ENCODE assay signal across 10 cellular contexts in genomic region chr13:114115796-114116195, GRCh38. TPM values are rescaled to one million over a fixed set of nuclear protein-coding genes. Genes with fewer than 3 reads are reported as not detected.
DNase-seq lines count a peak whose midpoint lies in the region; ATAC-seq, FAIRE-seq and TF ChIP-seq lines count a peak whose summit lies in the region.
"Had no signal": no experiment of that assay in that cellular context is flagged by ENCODE, and none has a peak within 500 bp of the region (broad histone marks: within the 10 kb centered on the region; RNA-seq: fewer than 3 reads in every experiment).

No MANE protein-coding gene starts in this region.

- POLR2A ChIA-PET in activated B cell treated with CpG ODN at 0.5 μM for 24 hours (lab: Charles Lee) = interaction anchor here (1.4 kb wide), 1 partner anchor 12 kb away, joined by 3 read pairs; no protein-coding TSS in a partner anchor

- H3K9me3 Mint-ChIP-seq in activated B cell treated with CpG ODN at 0.5 μM for 24 hours = no peaks in the 10 kb centered on the region
- H3K9me3 Mint-ChIP-seq in stimulated activated memory B cell treated with anti-CD40 and anti-IgM and Interleukin-4, amounts not matched to agents 10 μg/mL and 1 μg/mL and 100 μg/mL, for 72 hours = no peaks in the 10 kb centered on the region

- peaks cover 45% of the 10 kb centered on the region for H3K4me1 Mint-ChIP-seq in activated B cell treated with CpG ODN at 0.5 μM for 24 hours
- H3K4me1 Mint-ChIP-seq in stimulated activated memory B cell treated with anti-CD40 and anti-IgM and Interleukin-4, amounts not matched to agents 10 μg/mL and 1 μg/mL and 100 μg/mL, for 72 hours = peaks cover 49% of the 10 kb centered on the region

- no peaks in the 10 kb centered on the region for H3K27me3 Mint-ChIP-seq in activated B cell treated with CpG ODN at 0.5 μM for 24 hours
- no peaks in the 10 kb centered on the region for H3K27me3 Mint-ChIP-seq in stimulated activated memory B cell treated with anti-CD40 and anti-IgM and Interleukin-4, amounts not matched to agents 10 μg/mL and 1 μg/mL and 100 μg/mL, for 72 hours

- H3K9me3 ChIP-seq in left lung = no peaks in the 10 kb centered on the region
- H3K9me3 ChIP-seq: adrenal gland had no signal

- no peaks in the 10 kb centered on the region for H3K36me3 ChIP-seq in left lung
- H3K36me3 ChIP-seq: adrenal gland had no signal

- no peak for FAIRE-seq in RCC 7860 (lab: Jason Lieb, UNC)

- no peaks in the 10 kb centered on the region for H3K27me3 ChIP-seq in left lung
- H3K27me3 ChIP-seq: adrenal gland had no signal

- peaks cover 16% of the 10 kb centered on the region for H3K36me3 Mint-ChIP-seq in activated B cell treated with CpG ODN at 0.5 μM for 24 hours (ENCODE audit: low read depth)
- H3K36me3 Mint-ChIP-seq in stimulated activated memory B cell treated with anti-CD40 and anti-IgM and Interleukin-4, amounts not matched to agents 10 μg/mL and 1 μg/mL and 100 μg/mL, for 72 hours = peaks cover 9% of the 10 kb centered on the region

- no peak for ATAC-seq in activated B cell treated with CpG ODN at 0.5 μM for 24 hours (ENCODE audit: low read depth)
- no peak for ATAC-seq in left lung
- no peak for ATAC-seq in stimulated activated memory B cell treated with anti-CD40 and anti-IgM and Interleukin-4, amounts not matched to agents 10 μg/mL and 1 μg/mL and 100 μg/mL, for 72 hours
- no peak for ATAC-seq in HG02884 (IDR thresholded peaks at IDR 0.05; ENCODE audit: unreplicated experiment)

- CTCF ChIA-PET in activated B cell treated with CpG ODN at 0.5 μM for 24 hours (lab: Charles Lee) = no interaction called here

- peak overlapping the region; percentile 24 for H3K4me3 Mint-ChIP-seq in activated B cell treated with CpG ODN at 0.5 μM for 24 hours
- H3K4me3 Mint-ChIP-seq in stimulated activated memory B cell treated with anti-CD40 and anti-IgM and Interleukin-4, amounts not matched to agents 10 μg/mL and 1 μg/mL and 100 μg/mL, for 72 hours = no peak overlapping the region

- TF ChIP-seq CTCF in activated B cell treated with CpG ODN at 0.5 μM for 24 hours (IDR thresholded peaks at IDR 0.05) (no peak), left lung (IDR thresholded peaks at IDR 0.05) (no peak)

- no peak overlapping the region for H3K4me3 ChIP-seq in left lung
- H3K4me3 ChIP-seq: adrenal gland had no signal

- DNase-seq in activated CD4-positive, alpha-beta T cell treated with anti-CD3 and anti-CD28 coated beads for 48 hours = peak; percentile 1
- DNase-seq in activated CD4-positive, alpha-beta T cell treated with anti-CD3 and anti-CD28 coated beads for 1 hour = no peak
- no peak for DNase-seq in activated B cell treated with CpG ODN at 0.5 μM for 24 hours
- DNase-seq in left lung = peak; percentile 29 to 68
- DNase-seq in NCI-H2227 treated with DMSO at 0.1 percent for 48 hours (lab: John Stamatoyannopoulos, UW) = no peak
- DNase-seq in RCC 7860 (ENCODE audit: low spot score) = no peak
- DNase-seq: NCI-H345 had no signal

- H3K27ac Mint-ChIP-seq in activated B cell treated with CpG ODN at 0.5 μM for 24 hours = peak overlapping the region; percentile 88
- H3K27ac Mint-ChIP-seq in stimulated activated memory B cell treated with anti-CD40 and anti-IgM and Interleukin-4, amounts not matched to agents 10 μg/mL and 1 μg/mL and 100 μg/mL, for 72 hours = peak overlapping the region; percentile 70

- intact Hi-C loops in activated B cell treated with CpG ODN at 0.5 μM for 24 hours (cut with micrococcal nuclease) (no loop called here), left lung (cut with DNase I) (no loop called here)

- H3K27ac ChIP-seq in left lung = peak overlapping the region in 1 of 2 donors; percentile 30

- peaks cover 4 to 46% of the 10 kb centered on the region in 2 donors for H3K4me1 ChIP-seq in left lung
- H3K4me1 ChIP-seq: adrenal gland had no signal

RNA-seq across cellular contexts. Expression of gene RASA3, which starts 16.6 kb away (rescaled TPM):
- total RNA-seq in activated B cell treated with CpG ODN at 0.5 μM for 24 hours = 17.5 and 20.4 TPM in 2 replicates
- 10 to 100 TPM; 14.5 to 22.2 TPM for total RNA-seq in left lung

Comparison
In these comparisons a context has a peak if more than half of its experiments do, and no peak if none do; other contexts are left out.
1. DNase-seq: peak in activated CD4-positive, alpha-beta T cell treated with anti-CD3 and anti-CD28 coated beads for 48 hours (single experiment) and left lung (2 of 2); none in activated CD4-positive, alpha-beta T cell treated with anti-CD3 and anti-CD28 coated beads for 1 hour (single experiment), activated B cell treated with CpG ODN at 0.5 μM for 24 hours (single experiment), NCI-H2227 treated with DMSO at 0.1 percent for 48 hours (single experiment) and RCC 7860 (single experiment).